ENCODE assay signal across 1 cellular context in genomic region chr11:106228996-106229395, GRCh38.
TF ChIP-seq lines count a peak whose summit lies in the region.

No MANE protein-coding gene starts in this region.

TF ChIP-seq in GM12878, 131 proteins besides CTCF, POLR2A, EP300 and RAD21 (continued from another document):
- TF ChIP-seq CREB1 (IDR thresholded peaks at IDR 0.05; ENCODE audit: low read depth) (no peak), CBX3 (IDR thresholded peaks at IDR 0.05; ENCODE audit: borderline replicate concordance, low read depth) (no peak), TCF7 (IDR thresholded peaks at IDR 0.05; ENCODE audit: borderline replicate concordance) (no peak), CEBPB (IDR thresholded peaks at IDR 0.05; ENCODE audit: borderline replicate concordance in 1 of 2, low read depth in 2 of 2, low read length in 2 of 2) (no peak), RELB (IDR thresholded peaks at IDR 0.05; ENCODE audit: low read depth) (no peak), KAT2A (conservative IDR thresholded peaks at IDR 0.05; ENCODE audit: control insufficient read depth, low read depth, low read length) (no peak)
